In genomic region chr4:170374770-170375169, GRCh38 we compare ENCODE assay signal across 9 cellular contexts.
DNase-seq lines count a peak whose midpoint lies in the region; ATAC-seq, FAIRE-seq and TF ChIP-seq lines count a peak whose summit lies in the region.
"Had no signal": no experiment of that assay in that cellular context is flagged by ENCODE, and none has a peak within 500 bp of the region (broad histone marks: within the 10 kb centered on the region; RNA-seq: fewer than 3 reads in every experiment).

No MANE protein-coding gene starts in this region.

- ATAC-seq in GM21515 (IDR thresholded peaks at IDR 0.05; ENCODE audit: unreplicated experiment) (peak; percentile 100), HG03520 (IDR thresholded peaks at IDR 0.05; ENCODE audit: unreplicated experiment) (peak; percentile 100)

- peak; percentile 92 for FAIRE-seq in GM12892 (lab: Jason Lieb, UNC)

- peaks cover 2% of the 10 kb centered on the region for H3K36me3 Mint-ChIP-seq in mesothelial cell of epicardium

- no peak overlapping the region for H3K27ac ChIP-seq in WERI-Rb-1

- H3K36me3 ChIP-seq in WERI-Rb-1 = no peaks in the 10 kb centered on the region

- no peak overlapping the region for H3K27ac Mint-ChIP-seq in mesothelial cell of epicardium
- H3K27ac Mint-ChIP-seq: natural killer cell treated with Interleukin-12 subunit alpha and Interleukin-12 subunit beta and Interleukin-15 and Interleukin-18, amount 100 ng/mL, for 72 hours had no signal

- H3K9me3 Mint-ChIP-seq in mesothelial cell of epicardium = peaks cover 50% of the 10 kb centered on the region

- no peak overlapping the region for H3K4me3 Mint-ChIP-seq in mesothelial cell of epicardium
- H3K4me3 Mint-ChIP-seq: natural killer cell treated with Interleukin-12 subunit alpha and Interleukin-12 subunit beta and Interleukin-15 and Interleukin-18, amount 100 ng/mL, for 72 hours had no signal

- H3K9me3 ChIP-seq in WERI-Rb-1 (ENCODE audit: severe bottlenecking) = no peaks in the 10 kb centered on the region

- H3K4me3 ChIP-seq in WERI-Rb-1 (ENCODE audit: low read depth, low read length) = no peak overlapping the region

- peak; percentile 85 for TF ChIP-seq CTCF in WERI-Rb-1 (IDR thresholded peaks at IDR 0.05; ENCODE audit: low read depth, low read length)
- TF ChIP-seq CTCF in mesothelial cell of epicardium (IDR thresholded peaks at IDR 0.05; ENCODE audit: unreplicated experiment) = peak; percentile 51

- no peaks in the 10 kb centered on the region for H3K27me3 ChIP-seq in WERI-Rb-1 (ENCODE audit: insufficient read depth, low read depth, severe bottlenecking)

- no peaks in the 10 kb centered on the region for H3K4me1 Mint-ChIP-seq in mesothelial cell of epicardium

- H3K27me3 Mint-ChIP-seq in mesothelial cell of epicardium (ENCODE audit: low read depth) = no peaks in the 10 kb centered on the region
- H3K27me3 Mint-ChIP-seq: natural killer cell treated with Interleukin-12 subunit alpha and Interleukin-12 subunit beta and Interleukin-15 and Interleukin-18, amount 100 ng/mL, for 72 hours had no signal

- TF ChIP-seq POLR2A in GM12892 (IDR thresholded peaks at IDR 0.05; ENCODE audit: low read depth, low read length) = no peak

- DNase-seq in GM12892 (ENCODE audit: insufficient read length) = peak; percentile 9
- DNase-seq in WERI-Rb-1 = peak; percentile 58
- DNase-seq in mesothelial cell of epicardium (ENCODE audit: low spot score in 2 of 2, unreplicated experiment in 2 of 2) = no peak
- no peak for DNase-seq in inferior parietal cortex (ENCODE audit: extremely low spot score)
- no peak for DNase-seq in occipital lobe (lab: John Stamatoyannopoulos, UW)
- DNase-seq in NCI-H1092 treated with DMSO at 0.1 percent for 48 hours (lab: John Stamatoyannopoulos, UW) = no peak

Comparison
In these comparisons a context has a peak if more than half of its experiments do, and no peak if none do; other contexts are left out.
1. DNase-seq: peak in GM12892 (single experiment) and WERI-Rb-1 (single experiment); none in mesothelial cell of epicardium (0 of 2), inferior parietal cortex (single experiment), occipital lobe (single experiment) and NCI-H1092 treated with DMSO at 0.1 percent for 48 hours (single experiment).